In genomic region chr2:113826346-113827285, GRCh38 we compare ENCODE assay signal across 2 cellular contexts.
TF ChIP-seq lines count a peak whose summit lies in the region.

No MANE protein-coding gene starts in this region.

TF ChIP-seq in HepG2, 621 proteins besides CTCF, POLR2A, EP300 and RAD21 (continues in another document):
- TF ChIP-seq SMYD3 (CRISPR knock-in tag; IDR thresholded peaks at IDR 0.05) (no peak), SPEN (CRISPR knock-in tag; IDR thresholded peaks at IDR 0.05; ENCODE audit: low read depth) (no peak), ATRX (CRISPR knock-in tag; IDR thresholded peaks at IDR 0.05; ENCODE audit: borderline replicate concordance) (no peak), ZFP36L2 (CRISPR knock-in tag; IDR thresholded peaks at IDR 0.05) (no peak), SIN3B (IDR thresholded peaks at IDR 0.05; ENCODE audit: low read length) (no peak), ZFP90 (CRISPR knock-in tag; IDR thresholded peaks at IDR 0.05; ENCODE audit: borderline replicate concordance) (no peak), ELF4 (CRISPR knock-in tag; IDR thresholded peaks at IDR 0.05; ENCODE audit: borderline replicate concordance) (no peak), ZNF704 (CRISPR knock-in tag; IDR thresholded peaks at IDR 0.05; ENCODE audit: borderline replicate concordance) (no peak), MAF1 (CRISPR knock-in tag; IDR thresholded peaks at IDR 0.05; ENCODE audit: borderline replicate concordance) (no peak), ZNF280D (CRISPR knock-in tag; IDR thresholded peaks at IDR 0.05) (no peak), ZNF317 (CRISPR knock-in tag; IDR thresholded peaks at IDR 0.05) (no peak), KLF16 (CRISPR knock-in tag; IDR thresholded peaks at IDR 0.05) (no peak), MEIS2 (CRISPR knock-in tag; IDR thresholded peaks at IDR 0.05) (no peak), FUBP1 (CRISPR knock-in tag; IDR thresholded peaks at IDR 0.05; ENCODE audit: borderline replicate concordance) (no peak), ZNF496 (CRISPR knock-in tag; IDR thresholded peaks at IDR 0.05; ENCODE audit: insufficient replicate concordance) (no peak), ARID5B (CRISPR knock-in tag; IDR thresholded peaks at IDR 0.05) (peak; percentile 38; the same call in 1 of the 2 replicates), TCF7L2 (IDR thresholded peaks at IDR 0.05; ENCODE audit: low read depth, low read length) (0 out of 2 replicates have a peak, but pooled peaks have one; percentile 26)

TF ChIP-seq in H1, 55 proteins besides CTCF, POLR2A, EP300 and RAD21:
- no peak for TF ChIP-seq ASH2L (IDR thresholded peaks at IDR 0.05; ENCODE audit: low read length)
- TF ChIP-seq TEAD4 (IDR thresholded peaks at IDR 0.05; ENCODE audit: low read depth, low read length), result peak; percentile 59; the same call in 1 of the 2 replicates
- no peak for TF ChIP-seq HDAC6 (IDR thresholded peaks at IDR 0.05; ENCODE audit: low read depth, low read length)
- no peak for TF ChIP-seq ATF3 (IDR thresholded peaks at IDR 0.05; ENCODE audit: insufficient read depth, low read depth, low read length)
- no peak for TF ChIP-seq JUN (IDR thresholded peaks at IDR 0.05; ENCODE audit: low read depth, low read length)
- TF ChIP-seq SRF (IDR thresholded peaks at IDR 0.05; ENCODE audit: low read depth, low read length), result no peak
